In the genomic region with DNA sequence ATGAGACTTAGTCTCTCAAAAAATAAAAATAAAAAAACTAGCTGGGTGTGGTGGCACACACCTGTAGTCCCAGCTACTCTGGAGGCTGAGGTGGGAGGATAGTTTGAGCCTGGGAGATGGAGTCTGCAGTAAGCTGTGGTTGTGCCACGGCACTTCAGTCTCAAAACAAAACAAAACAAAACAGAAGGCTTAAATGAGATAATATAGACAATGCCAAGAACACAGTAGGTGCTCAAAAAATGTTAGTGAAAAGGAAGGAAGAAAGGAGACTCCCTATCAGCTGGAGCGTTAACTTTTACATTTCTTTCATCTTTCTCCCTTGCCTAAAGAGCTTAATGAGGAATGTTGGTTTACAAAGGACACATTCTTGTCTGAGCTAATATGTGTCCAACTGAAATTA, we compare ENCODE assay signal across 1 cellular context.
TF ChIP-seq lines count a peak whose summit lies in the region.

No MANE protein-coding gene starts in this region.

TF ChIP-seq in HCT116, 20 proteins besides CTCF, POLR2A, EP300 and RAD21:
- no peak for TF ChIP-seq REST (IDR thresholded peaks at IDR 0.05; ENCODE audit: low read depth)
- TF ChIP-seq CBX3 (IDR thresholded peaks at IDR 0.05; ENCODE audit: low read depth): no peak
- no peak for TF ChIP-seq ZNF274 (IDR thresholded peaks at IDR 0.05; ENCODE audit: low read depth, low read length)
- no peak for TF ChIP-seq SIN3A (IDR thresholded peaks at IDR 0.05; ENCODE audit: low read depth)
- TF ChIP-seq TCF7L2 (IDR thresholded peaks at IDR 0.05; ENCODE audit: borderline replicate concordance, extremely low read depth, insufficient read depth, insufficient read length): no peak
- TF ChIP-seq, protein P1, sequence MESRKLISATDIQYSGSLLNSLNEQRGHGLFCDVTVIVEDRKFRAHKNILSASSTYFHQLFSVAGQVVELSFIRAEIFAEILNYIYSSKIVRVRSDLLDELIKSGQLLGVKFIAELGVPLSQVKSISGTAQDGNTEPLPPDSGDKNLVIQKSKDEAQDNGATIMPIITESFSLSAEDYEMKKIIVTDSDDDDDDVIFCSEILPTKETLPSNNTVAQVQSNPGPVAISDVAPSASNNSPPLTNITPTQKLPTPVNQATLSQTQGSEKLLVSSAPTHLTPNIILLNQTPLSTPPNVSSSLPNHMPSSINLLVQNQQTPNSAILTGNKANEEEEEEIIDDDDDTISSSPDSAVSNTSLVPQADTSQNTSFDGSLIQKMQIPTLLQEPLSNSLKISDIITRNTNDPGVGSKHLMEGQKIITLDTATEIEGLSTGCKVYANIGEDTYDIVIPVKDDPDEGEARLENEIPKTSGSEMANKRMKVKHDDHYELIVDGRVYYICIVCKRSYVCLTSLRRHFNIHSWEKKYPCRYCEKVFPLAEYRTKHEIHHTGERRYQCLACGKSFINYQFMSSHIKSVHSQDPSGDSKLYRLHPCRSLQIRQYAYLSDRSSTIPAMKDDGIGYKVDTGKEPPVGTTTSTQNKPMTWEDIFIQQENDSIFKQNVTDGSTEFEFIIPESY (IDR thresholded peaks at IDR 0.05; ENCODE audit: extremely low read depth, insufficient replicate concordance, low read length): no peak
